Comparison of ENCODE assay signal across 19 cellular contexts in the genomic region with DNA sequence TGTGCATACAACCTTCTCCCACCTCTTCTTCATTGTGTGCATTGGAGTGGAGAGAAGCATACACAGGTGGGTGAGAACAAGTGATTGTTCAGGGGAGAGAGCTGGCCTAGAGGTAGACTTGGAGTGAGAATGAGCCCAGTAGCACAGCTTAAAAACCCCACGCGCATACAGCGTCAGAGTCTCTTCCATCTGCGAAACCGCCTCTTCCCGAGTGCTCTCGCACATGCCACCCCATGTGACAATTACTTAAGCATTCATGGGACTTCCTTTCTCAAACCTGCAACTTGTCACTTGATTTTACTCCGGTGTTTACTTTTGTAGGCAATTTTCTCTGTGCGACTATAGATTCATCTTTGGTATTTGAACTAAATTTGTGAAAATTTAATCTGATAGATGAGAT.
DNase-seq lines count a peak whose midpoint lies in the region; TF ChIP-seq lines count a peak whose summit lies in the region.
"Had no signal": no experiment of that assay in that cellular context is flagged by ENCODE, and none has a peak within 500 bp of the region (broad histone marks: within the 10 kb centered on the region; RNA-seq: fewer than 3 reads in every experiment).

No MANE protein-coding gene starts in this region.

- no peak overlapping the region for H3K4me3 ChIP-seq in OCI-LY7 (ENCODE audit: low read depth, low read length, poor library complexity, severe bottlenecking)
- H3K4me3 ChIP-seq: BLaER1 treated with 17β-estradiol and CSF1 and Interleukin-3, amounts not matched to agents 10 nM and 100 nM; HAP-1 had no signal

- H3K27me3 Mint-ChIP-seq in osteocyte (ENCODE audit: unreplicated experiment): peaks cover 14% of the 10 kb centered on the region

- CTCF ChIA-PET in OCI-LY7 (lab: Charles Lee; ENCODE audit: unreplicated experiment): no interaction called here

- no peak overlapping the region for H3K27ac ChIP-seq in OCI-LY7 (ENCODE audit: low read depth, low read length, poor library complexity, severe bottlenecking)
- H3K27ac ChIP-seq: 22Rv1; BLaER1 treated with 17β-estradiol and CSF1 and Interleukin-3, amounts not matched to agents 10 nM and 100 nM had no signal

- intact Hi-C loops in OCI-LY7 (cut with micrococcal nuclease; ENCODE audit: unreplicated experiment): no loop called here

- no peak for TF ChIP-seq CTCF in OCI-LY7 (conservative IDR thresholded peaks at IDR 0.05; ENCODE audit: low read length)
- no peak for TF ChIP-seq CTCF in osteocyte (IDR thresholded peaks at IDR 0.05)

- peaks cover 4% of the 10 kb centered on the region for H3K9me3 Mint-ChIP-seq in osteocyte (ENCODE audit: unreplicated experiment)
- H3K9me3 Mint-ChIP-seq: CD4-positive, alpha-beta T cell; CD8-positive, alpha-beta memory T cell; HFFc6 had no signal

- H2AFZ ChIP-seq in OCI-LY7 (ENCODE audit: low read length): 0 out of 2 replicates have a peak overlapping the region, but pooled peaks have one; percentile 14

- no peaks in the 10 kb centered on the region for H3K36me3 ChIP-seq in OCI-LY7 (ENCODE audit: insufficient read depth, low read length)
- H3K36me3 ChIP-seq: BE2C; BLaER1 treated with 17β-estradiol and CSF1 and Interleukin-3, amounts not matched to agents 10 nM and 100 nM; HAP-1 had no signal

- BruUV-seq in OCI-LY7 (replicated peaks; lab: Mats Ljungman, UMichigan): no TSS peak

- POLR2A ChIA-PET in OCI-LY7 (lab: Charles Lee): no interaction called here

- no peak overlapping the region for H3K4me3 Mint-ChIP-seq in osteocyte (ENCODE audit: unreplicated experiment)
- H3K4me3 Mint-ChIP-seq: CD14-positive monocyte; CD4-positive, alpha-beta T cell; CD8-positive, alpha-beta memory T cell; HFFc6 had no signal

- H3K79me2 ChIP-seq in OCI-LY7 (ENCODE audit: insufficient read depth, low read depth, low read length): no peaks in the 10 kb centered on the region

- H3K4me1 ChIP-seq in OCI-LY7 (ENCODE audit: insufficient read depth, low read length, poor library complexity, severe bottlenecking): peaks cover 9% of the 10 kb centered on the region
- H3K4me1 ChIP-seq: BE2C; BLaER1 treated with 17β-estradiol and CSF1 and Interleukin-3, amounts not matched to agents 10 nM and 100 nM; HAP-1 had no signal

- H3K4me2 ChIP-seq in OCI-LY7 (ENCODE audit: low read length): no peak overlapping the region
- H3K4me2 ChIP-seq: BLaER1 treated with 17β-estradiol and CSF1 and Interleukin-3, amounts not matched to agents 10 nM and 100 nM had no signal

- H3K9me2 ChIP-seq in OCI-LY7 (ENCODE audit: insufficient read depth, low read length): no peaks in the 10 kb centered on the region

- no peaks in the 10 kb centered on the region for H4K20me1 ChIP-seq in OCI-LY7 (ENCODE audit: insufficient read depth, low read length)
- H4K20me1 ChIP-seq: BLaER1 treated with 17β-estradiol and CSF1 and Interleukin-3, amounts not matched to agents 10 nM and 100 nM had no signal

- no peak overlapping the region for H3K27ac Mint-ChIP-seq in osteocyte (ENCODE audit: unreplicated experiment)
- H3K27ac Mint-ChIP-seq: CD14-positive monocyte; CD4-positive, alpha-beta T cell; CD8-positive, alpha-beta memory T cell; HFFc6 had no signal

- no peaks in the 10 kb centered on the region for H3K36me3 Mint-ChIP-seq in osteocyte (ENCODE audit: unreplicated experiment)
- H3K36me3 Mint-ChIP-seq: CD14-positive monocyte; CD8-positive, alpha-beta memory T cell had no signal

- H3K4me1 Mint-ChIP-seq in osteocyte (ENCODE audit: unreplicated experiment): no peaks in the 10 kb centered on the region
- H3K4me1 Mint-ChIP-seq: CD14-positive monocyte; CD8-positive, alpha-beta memory T cell had no signal

- DNase-seq in NCI-H2029 treated with DMSO at 0.1 percent for 48 hours (lab: John Stamatoyannopoulos, UW) (peak; percentile 48), NCI-H2029 (lab: John Stamatoyannopoulos, UW) (no peak), OCI-LY7 (ENCODE audit: low spot score) (no peak), osteocyte (ENCODE audit: extremely low spot score, unreplicated experiment) (peak; percentile 48), SKM-1 treated with dmso at 0.1 percent for 144 hours (lab: John Stamatoyannopoulos, UW; ENCODE audit: unreplicated experiment) (no peak), NCI-H1436 treated with DMSO at 0.1 percent for 48 hours (lab: John Stamatoyannopoulos, UW) (no peak)
- DNase-seq in NK-92 treated with Interleukin-12 subunit alpha and Interleukin-12 subunit beta, amount 100 ng/mL, for 24 hours (lab: John Stamatoyannopoulos, UW): no peak
- DNase-seq: BE2C; CD4-positive, alpha-beta T cell; CD8-positive, alpha-beta memory T cell; DMS 273 treated with DMSO at 0.1 percent for 48 hours; DMS79; GF-D8; GOT3; HFFc6 had no signal

- H3K9me3 ChIP-seq in OCI-LY7 (ENCODE audit: low read length): no peaks in the 10 kb centered on the region
- H3K9me3 ChIP-seq: BE2C; BLaER1 treated with 17β-estradiol and CSF1 and Interleukin-3, amounts not matched to agents 10 nM and 100 nM; HAP-1 had no signal

Comparison
In these comparisons a context has a peak if more than half of its experiments do, and no peak if none do; other contexts are left out.
1. DNase-seq: peak in NCI-H2029 treated with DMSO at 0.1 percent for 48 hours (single experiment) and osteocyte (single experiment); none in NCI-H2029 (single experiment), OCI-LY7 (single experiment), SKM-1 treated with dmso at 0.1 percent for 144 hours (single experiment), NCI-H1436 treated with DMSO at 0.1 percent for 48 hours (single experiment) and NK-92 treated with Interleukin-12 subunit alpha and Interleukin-12 subunit beta, amount 100 ng/mL, for 24 hours (single experiment).